8 cellular contexts compared by ENCODE assay signal in genomic region chr5:69189162-69190086, GRCh38. TPM values are rescaled to one million over a fixed set of nuclear protein-coding genes. Genes with fewer than 3 reads are reported as not detected.
DNase-seq lines count a peak whose midpoint lies in the region; ATAC-seq lines count a peak whose summit lies in the region.

Gene CENPH (plus strand): TSS chr5:69189583. CDS start chr5:69189635, 52 bp downstream.

- ATAC-seq in GM19397 (IDR thresholded peaks at IDR 0.05; ENCODE audit: unreplicated experiment), result peak; percentile 92
- ATAC-seq in HG03565 (IDR thresholded peaks at IDR 0.05; ENCODE audit: unreplicated experiment), result peak; percentile 65
- peak; percentile 99 for ATAC-seq in left lobe of liver

- DNase-seq in CD1c-positive myeloid dendritic cell (ENCODE audit: extremely low spot score) (peak; percentile 96), NCI-H748 treated with DMSO at 0.1 percent for 48 hours (lab: John Stamatoyannopoulos, UW) (peak; percentile 93), dedifferentiated amniotic fluid mesenchymal stem cell (ENCODE audit: extremely low spot score) (peak; percentile 93), left lobe of liver (ENCODE audit: low spot score) (peak; percentile 90)
- DNase-seq in activated CD4-positive, alpha-beta T cell treated with anti-CD3 and anti-CD28 coated beads, Interleukin-2, amount 50 U/mL, for 1 hour, result peak; percentile 89
- DNase-seq in stimulated activated CD4-positive, alpha-beta T cell treated with anti-CD3 and anti-CD28 coated beads, Interleukin-2, amount 100 ng/mL, for 4 hours (ENCODE audit: low read depth), result peak; percentile 82

RNA-seq across cellular contexts. Expression of gene CENPH, which starts in this region (rescaled TPM):
- total RNA-seq in left lobe of liver, result 0.53 TPM

Comparison
In these comparisons a context has a peak if more than half of its experiments do, and no peak if none do; other contexts are left out.
1. Peak in every context shown above with its lines: DNase-seq and ATAC-seq.
2. Peak in DNase-seq and ATAC-seq in left lobe of liver; RNA of the gene not detected or under 1 TPM.